In genomic region chr5:179437341-179438001, GRCh38 we compare ENCODE assay signal across 21 cellular contexts.
DNase-seq lines count a peak whose midpoint lies in the region; ATAC-seq and TF ChIP-seq lines count a peak whose summit lies in the region.
"Had no signal": no experiment of that assay in that cellular context is flagged by ENCODE, and none has a peak within 500 bp of the region (broad histone marks: within the 10 kb centered on the region; RNA-seq: fewer than 3 reads in every experiment).

No MANE protein-coding gene starts in this region.

- peak overlapping the region; percentile 10 for H3K4me2 ChIP-seq in smooth muscle cell
- H3K4me2 ChIP-seq: A549, BLaER1 had no signal

- H3K4me1 Mint-ChIP-seq in chondrocyte (ENCODE audit: low read depth): no peaks in the 10 kb centered on the region
- H3K4me1 Mint-ChIP-seq: CD4-positive, alpha-beta memory T cell had no signal

- peaks cover 8% of the 10 kb centered on the region for H3K9me3 Mint-ChIP-seq in chondrocyte (ENCODE audit: low read depth)

- WGBS in smooth muscle cell (ENCODE audit: low lambda C conversion rate): 49% methylated on average over 23 of the region's 23 CpGs

- no peaks in the 10 kb centered on the region for H4K20me1 ChIP-seq in smooth muscle cell (ENCODE audit: low read depth)
- H4K20me1 ChIP-seq: BLaER1 had no signal

- no peak overlapping the region for H3K4me3 ChIP-seq in lower lobe of right lung
- H3K4me3 ChIP-seq in smooth muscle cell: no peak overlapping the region
- H3K4me3 ChIP-seq: A549, BLaER1, GM23248 had no signal

- DNase-seq in left cardiac atrium (no peak), cardiac septum (ENCODE audit: low spot score) (no peak), chondrocyte (ENCODE audit: low spot score) (peak; percentile 77), lower lobe of right lung (peak; percentile 30), smooth muscle cell (lab: John Stamatoyannopoulos, UW; ENCODE audit: unreplicated experiment) (no peak)
- DNase-seq: CD4-positive, alpha-beta memory T cell; DMS79; GM23248; KG1; MV-4-11; NCI-H1694 treated with DMSO at 0.1 percent for 48 hours; NCI-H2227 treated with DMSO at 0.1 percent for 48 hours; NCI-H510A treated with DMSO at 0.1 percent for 48 hours; NCI-H774; OCI-M1; SHP77 treated with DMSO at 0.1 percent for 48 hours had no signal

- ATAC-seq in left cardiac atrium (peak; percentile 9 to 19), lower lobe of right lung (peak in 1 of 2 donors; percentile 16), GM21423 (IDR thresholded peaks at IDR 0.05; ENCODE audit: unreplicated experiment) (no peak), HG02610 (IDR thresholded peaks at IDR 0.05; ENCODE audit: unreplicated experiment) (no peak), GM21529 (IDR thresholded peaks at IDR 0.05; ENCODE audit: unreplicated experiment) (no peak)
- ATAC-seq: A549 had no signal

- H2AFZ ChIP-seq in smooth muscle cell (ENCODE audit: low read depth): no peak overlapping the region
- H2AFZ ChIP-seq: GM23248 had no signal

- H3K27me3 Mint-ChIP-seq in chondrocyte (ENCODE audit: low read depth): no peaks in the 10 kb centered on the region

- H3K9me3 ChIP-seq in lower lobe of right lung: no peaks in the 10 kb centered on the region
- H3K9me3 ChIP-seq in smooth muscle cell (replicated peaks; ENCODE audit: low read depth): no peaks in the 10 kb centered on the region

- no peaks in the 10 kb centered on the region for H3K36me3 Mint-ChIP-seq in chondrocyte (ENCODE audit: low read depth)

- peaks cover 14% of the 10 kb centered on the region for H3K27me3 ChIP-seq in lower lobe of right lung (ENCODE audit: low read depth)
- no peaks in the 10 kb centered on the region for H3K27me3 ChIP-seq in smooth muscle cell (ENCODE audit: low read depth)
- H3K27me3 ChIP-seq: BLaER1 had no signal

- H3K79me2 ChIP-seq in smooth muscle cell (ENCODE audit: low read depth): no peaks in the 10 kb centered on the region

- H3K9ac ChIP-seq in smooth muscle cell (ENCODE audit: low read depth): no peak overlapping the region
- H3K9ac ChIP-seq: BLaER1, GM23248 had no signal

- H3K4me1 ChIP-seq in lower lobe of right lung: no peaks in the 10 kb centered on the region
- H3K4me1 ChIP-seq in smooth muscle cell (ENCODE audit: low read depth): no peaks in the 10 kb centered on the region
- H3K4me1 ChIP-seq: A549, BLaER1 had no signal

- no peak overlapping the region for H3K4me3 Mint-ChIP-seq in chondrocyte (ENCODE audit: unreplicated experiment)
- H3K4me3 Mint-ChIP-seq: CD4-positive, alpha-beta memory T cell had no signal

- no peaks in the 10 kb centered on the region for H3K36me3 ChIP-seq in lower lobe of right lung
- no peaks in the 10 kb centered on the region for H3K36me3 ChIP-seq in smooth muscle cell (ENCODE audit: low read depth)
- H3K36me3 ChIP-seq: BLaER1 had no signal

- intact Hi-C loops in left cardiac atrium (cut with DNase I) (no loop called here), cardiac septum (cut with DNase I) (no loop called here), lower lobe of right lung (cut with DNase I) (no loop called here)

- no peaks in the 10 kb centered on the region for H3F3A ChIP-seq in smooth muscle cell (ENCODE audit: low read depth)

- no peak overlapping the region for H3K27ac Mint-ChIP-seq in chondrocyte (ENCODE audit: unreplicated experiment)
- H3K27ac Mint-ChIP-seq: CD4-positive, alpha-beta memory T cell had no signal

- H3K27ac ChIP-seq in lower lobe of right lung (no peak overlapping the region), smooth muscle cell (ENCODE audit: low read depth) (no peak overlapping the region)
- H3K27ac ChIP-seq: A549, BLaER1, GM23248 had no signal

- no peak for TF ChIP-seq CTCF in chondrocyte (IDR thresholded peaks at IDR 0.05)
- TF ChIP-seq CTCF in lower lobe of right lung (IDR thresholded peaks at IDR 0.05): no peak
- TF ChIP-seq CTCF in smooth muscle cell (IDR thresholded peaks at IDR 0.05; ENCODE audit: borderline replicate concordance, insufficient read depth, poor library complexity, severe bottlenecking): no peak

Comparison
In these comparisons a context has a peak if more than half of its experiments do, and no peak if none do; other contexts are left out.
1. ATAC-seq: peak in left cardiac atrium (2 of 2); none in GM21423 (single experiment), HG02610 (single experiment) and GM21529 (single experiment).
2. DNase-seq: peak in chondrocyte (single experiment) and lower lobe of right lung (single experiment); none in left cardiac atrium (single experiment), cardiac septum (single experiment) and smooth muscle cell (single experiment).